In the genomic region with DNA sequence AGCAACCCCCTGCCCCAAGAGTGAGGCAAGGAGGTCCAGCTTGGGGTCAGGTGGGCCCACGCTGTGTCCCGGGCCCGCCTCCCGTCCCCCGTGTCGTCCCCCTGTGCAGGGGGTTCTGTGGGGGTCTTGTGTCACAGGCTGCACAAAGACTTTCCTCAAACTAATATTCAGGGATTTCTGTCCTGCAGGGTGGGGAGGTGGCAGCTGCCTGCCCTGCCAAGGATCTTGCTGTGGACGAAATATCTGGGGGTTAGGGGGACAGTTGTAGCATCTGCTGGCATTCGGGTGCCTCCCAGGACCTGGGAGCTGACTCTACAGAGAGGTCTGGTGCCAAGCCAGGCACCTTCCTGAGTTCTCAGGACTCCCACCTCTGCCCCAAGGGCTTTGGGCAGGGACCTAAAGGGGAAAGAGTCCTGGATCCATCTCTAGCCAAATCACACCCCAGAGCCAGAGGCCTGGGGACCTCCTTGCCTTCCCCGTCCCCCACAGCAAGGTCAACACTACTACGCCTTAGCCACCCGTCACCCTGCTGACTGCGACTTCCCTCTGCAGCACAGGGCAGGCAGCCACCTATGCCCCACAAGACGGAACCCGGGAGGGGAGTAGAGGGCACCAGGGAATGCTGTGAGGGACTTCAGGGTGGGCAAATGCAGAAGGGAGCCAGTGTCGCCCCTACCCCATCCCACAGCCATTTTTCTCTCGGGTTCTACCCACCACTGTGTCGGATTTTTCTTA, we compare ENCODE assay signal across 14 cellular contexts. TPM values are rescaled to one million over a fixed set of nuclear protein-coding genes. Genes with fewer than 3 reads are reported as not detected.
DNase-seq lines count a peak whose midpoint lies in the region; ATAC-seq, FAIRE-seq and TF ChIP-seq lines count a peak whose summit lies in the region.
"Had no signal": no experiment of that assay in that cellular context is flagged by ENCODE, and none has a peak within 500 bp of the region (broad histone marks: within the 10 kb centered on the region; RNA-seq: fewer than 3 reads in every experiment).

No MANE protein-coding gene starts in this region.

- no peak for FAIRE-seq in D721Med (lab: Jason Lieb, UNC)

- H3K79me2 ChIP-seq in PC-9 (ENCODE audit: low read depth) = no peaks in the 10 kb centered on the region

- H3K4me3 Mint-ChIP-seq in activated naive CD4-positive, alpha-beta T cell treated with anti-CD3 and anti-CD28 coated beads for 36 hours = peak overlapping the region; percentile 63
- no peak overlapping the region for H3K4me3 Mint-ChIP-seq in endothelial cell (ENCODE audit: unreplicated experiment)
- peak overlapping the region; percentile 66 for H3K4me3 Mint-ChIP-seq in stimulated activated memory B cell treated with anti-CD40 and anti-IgM and Interleukin-4, amounts not matched to agents 10 μg/mL and 1 μg/mL and 100 μg/mL, for 72 hours
- no peak overlapping the region for H3K4me3 Mint-ChIP-seq in mesothelial cell of epicardium
- H3K4me3 Mint-ChIP-seq: H9 had no signal

- H3K4me2 ChIP-seq in PC-9 = no peak overlapping the region
- H3K4me2 ChIP-seq: SK-N-SH had no signal

- no peak overlapping the region for H3K4me3 ChIP-seq in PC-9
- H3K4me3 ChIP-seq: K562 had no signal

- intact Hi-C loops in activated naive CD4-positive, alpha-beta T cell treated with anti-CD3 and anti-CD28 coated beads for 36 hours (cut with micrococcal nuclease) = loop anchor here (1.0 to 2.0 kb wide), 4 partner anchors 54 to 480 kb away; no protein-coding TSS in a partner anchor
- intact Hi-C loops in PC-9 (cut with micrococcal nuclease; ENCODE audit: unreplicated experiment) = no loop called here

- H3K4me1 ChIP-seq in PC-9 (replicated peaks; ENCODE audit: insufficient read depth) = no peaks in the 10 kb centered on the region

- POLR2A ChIA-PET in PC-9 (lab: Charles Lee; ENCODE audit: unreplicated experiment) = no interaction called here

- no peak overlapping the region for H3K27ac ChIP-seq in PC-9
- H3K27ac ChIP-seq: esophagus muscularis mucosa had no signal

- H3K27me3 Mint-ChIP-seq in activated naive CD4-positive, alpha-beta T cell treated with anti-CD3 and anti-CD28 coated beads for 36 hours (ENCODE audit: low read depth) = peaks cover 3% of the 10 kb centered on the region
- H3K27me3 Mint-ChIP-seq in endothelial cell (ENCODE audit: unreplicated experiment) (peaks cover 11% of the 10 kb centered on the region), mesothelial cell of epicardium (ENCODE audit: low read depth) (peaks cover 71% of the 10 kb centered on the region)
- peaks cover 69% of the 10 kb centered on the region for H3K27me3 Mint-ChIP-seq in stimulated activated memory B cell treated with anti-CD40 and anti-IgM and Interleukin-4, amounts not matched to agents 10 μg/mL and 1 μg/mL and 100 μg/mL, for 72 hours

- H3K9me3 Mint-ChIP-seq in activated naive CD4-positive, alpha-beta T cell treated with anti-CD3 and anti-CD28 coated beads for 36 hours = no peaks in the 10 kb centered on the region
- H3K9me3 Mint-ChIP-seq in endothelial cell (ENCODE audit: unreplicated experiment) = no peaks in the 10 kb centered on the region
- H3K9me3 Mint-ChIP-seq in stimulated activated memory B cell treated with anti-CD40 and anti-IgM and Interleukin-4, amounts not matched to agents 10 μg/mL and 1 μg/mL and 100 μg/mL, for 72 hours = no peaks in the 10 kb centered on the region
- no peaks in the 10 kb centered on the region for H3K9me3 Mint-ChIP-seq in mesothelial cell of epicardium
- H3K9me3 Mint-ChIP-seq: H9 had no signal

- no peaks in the 10 kb centered on the region for H3K36me3 Mint-ChIP-seq in activated naive CD4-positive, alpha-beta T cell treated with anti-CD3 and anti-CD28 coated beads for 36 hours (ENCODE audit: low read depth)
- H3K36me3 Mint-ChIP-seq in endothelial cell (ENCODE audit: low read depth, unreplicated experiment) = no peaks in the 10 kb centered on the region
- H3K36me3 Mint-ChIP-seq in stimulated activated memory B cell treated with anti-CD40 and anti-IgM and Interleukin-4, amounts not matched to agents 10 μg/mL and 1 μg/mL and 100 μg/mL, for 72 hours = no peaks in the 10 kb centered on the region
- H3K36me3 Mint-ChIP-seq in mesothelial cell of epicardium = no peaks in the 10 kb centered on the region

- DNase-seq in activated naive CD4-positive, alpha-beta T cell treated with anti-CD3 and anti-CD28 coated beads for 36 hours = no peak
- DNase-seq in activated naive CD4-positive, alpha-beta T cell treated with Interleukin-2 at 50 U/mL for 16 hours = no peak
- DNase-seq in PC-9 (no peak), endothelial cell (ENCODE audit: low spot score) (no peak), mesothelial cell of epicardium (ENCODE audit: low spot score in 2 of 2, unreplicated experiment in 2 of 2) (no peak), D721Med (ENCODE audit: insufficient read length, low spot score) (no peak)
- DNase-seq: DMS153, NCI-H446 treated with DMSO at 0.1 percent for 48 hours had no signal

- BruUV-seq in PC-9 (replicated peaks; lab: Mats Ljungman, UMichigan) = no TSS peak

- TF ChIP-seq CTCF in PC-9 (conservative IDR thresholded peaks at IDR 0.05) (peak; percentile 45; the same call in 1 of the 2 replicates), endothelial cell (IDR thresholded peaks at IDR 0.05; ENCODE audit: unreplicated experiment) (peak; percentile 11), mesothelial cell of epicardium (IDR thresholded peaks at IDR 0.05; ENCODE audit: unreplicated experiment) (no peak), D721Med (IDR thresholded peaks at IDR 0.05; ENCODE audit: insufficient read depth, missing control alignments) (no peak)

- no peak overlapping the region for H2AFZ ChIP-seq in PC-9

- no peak for ATAC-seq in stimulated activated memory B cell treated with anti-CD40 and anti-IgM and Interleukin-4, amounts not matched to agents 10 μg/mL and 1 μg/mL and 100 μg/mL, for 72 hours
- ATAC-seq in GM21526 (IDR thresholded peaks at IDR 0.05; ENCODE audit: low FRiP score, unreplicated experiment) = no peak

- H3K4me1 Mint-ChIP-seq in activated naive CD4-positive, alpha-beta T cell treated with anti-CD3 and anti-CD28 coated beads for 36 hours (ENCODE audit: low read depth) = peaks cover 2% of the 10 kb centered on the region
- no peaks in the 10 kb centered on the region for H3K4me1 Mint-ChIP-seq in endothelial cell (ENCODE audit: unreplicated experiment)
- H3K4me1 Mint-ChIP-seq in stimulated activated memory B cell treated with anti-CD40 and anti-IgM and Interleukin-4, amounts not matched to agents 10 μg/mL and 1 μg/mL and 100 μg/mL, for 72 hours = no peaks in the 10 kb centered on the region
- H3K4me1 Mint-ChIP-seq in mesothelial cell of epicardium = no peaks in the 10 kb centered on the region

- H4K20me1 ChIP-seq in PC-9 (ENCODE audit: insufficient read depth) = no peaks in the 10 kb centered on the region

- no peak overlapping the region for H3K27ac Mint-ChIP-seq in activated naive CD4-positive, alpha-beta T cell treated with anti-CD3 and anti-CD28 coated beads for 36 hours
- no peak overlapping the region for H3K27ac Mint-ChIP-seq in endothelial cell (ENCODE audit: unreplicated experiment)
- H3K27ac Mint-ChIP-seq in stimulated activated memory B cell treated with anti-CD40 and anti-IgM and Interleukin-4, amounts not matched to agents 10 μg/mL and 1 μg/mL and 100 μg/mL, for 72 hours = peak overlapping the region; percentile 23
- H3K27ac Mint-ChIP-seq in mesothelial cell of epicardium = no peak overlapping the region

- CTCF ChIA-PET in activated naive CD4-positive, alpha-beta T cell treated with anti-CD3 and anti-CD28 coated beads for 36 hours (lab: Charles Lee) = interaction anchor here (0.7 to 5.2 kb wide), 20 partner anchors 9 to 482 kb away, joined by 3 to 25 read pairs (median 4); a partner anchor contains a TSS
- CTCF ChIA-PET in PC-9 (lab: Charles Lee) = no interaction called here

- peaks cover 90% of the 10 kb centered on the region for H3K27me3 ChIP-seq in PC-9 (ENCODE audit: insufficient read depth, low read depth)

- H3F3A ChIP-seq in PC-9 (ENCODE audit: insufficient read depth, low read depth) = no peaks in the 10 kb centered on the region

- no peaks in the 10 kb centered on the region for H3K9me2 ChIP-seq in PC-9 (ENCODE audit: insufficient read depth)
- H3K9me2 ChIP-seq: SK-N-SH had no signal

- H3K9me3 ChIP-seq in PC-9 (ENCODE audit: insufficient read depth, low read depth) = no peaks in the 10 kb centered on the region
- H3K9me3 ChIP-seq: esophagus muscularis mucosa, SK-N-SH had no signal

- H3K36me3 ChIP-seq in PC-9 (ENCODE audit: low read depth) = no peaks in the 10 kb centered on the region
- H3K36me3 ChIP-seq: esophagus muscularis mucosa had no signal

RNA-seq across cellular contexts. Expression of a gene that starts 59.3 kb away (rescaled TPM):
- not detected for total RNA-seq in activated naive CD4-positive, alpha-beta T cell treated with anti-CD3 and anti-CD28 coated beads for 36 hours
- total RNA-seq in PC-9 (2021) (not detected in 2 replicates), endothelial cell (ENCODE audit: unreplicated experiment) (0.08 TPM), mesothelial cell of epicardium (0.62 to 0.86 TPM (median 0.80 TPM) in 3 replicates)
- total RNA-seq: K562 had no signal

Comparison
In these comparisons a context has a peak if more than half of its experiments do, and no peak if none do; other contexts are left out.
1. H3K4me3 Mint-ChIP-seq: peak in activated naive CD4-positive, alpha-beta T cell treated with anti-CD3 and anti-CD28 coated beads for 36 hours (single experiment) and stimulated activated memory B cell treated with anti-CD40 and anti-IgM and Interleukin-4, amounts not matched to agents 10 μg/mL and 1 μg/mL and 100 μg/mL, for 72 hours (single experiment); none in endothelial cell (single experiment) and mesothelial cell of epicardium (single experiment).
2. CTCF ChIP-seq: peak in PC-9 (single experiment) and endothelial cell (single experiment); none in mesothelial cell of epicardium (single experiment) and D721Med (single experiment).